ENCODE assay signal across 8 cellular contexts in genomic region chr2:190534310-190535118, GRCh38.
DNase-seq lines count a peak whose midpoint lies in the region; ATAC-seq and TF ChIP-seq lines count a peak whose summit lies in the region.

NEMP2 (minus strand) TSS chr2:190534722; CDS start chr2:190534655, 67 bp downstream.

- peak within 1 kb of the TSS; percentile 91 for H3K4me3 ChIP-seq in OCI-LY3 (ENCODE audit: low read length)
- peak within 1 kb of the TSS; percentile 83 to 96 for H3K4me3 ChIP-seq in mucosa of rectum (ENCODE audit: low read length in 2 of 2)

- peaks cover 34% of the 10 kb centered on the region; the same call in 1 of the 2 replicates for H3K9me3 ChIP-seq in OCI-LY3 (ENCODE audit: insufficient read depth, low read length)
- H3K9me3 ChIP-seq in mucosa of rectum (ENCODE audit: control insufficient read depth in 2 of 2, low read length in 2 of 2): peaks cover 0 to 2% of the 10 kb centered on the region in 2 donors

- H3K27me3 ChIP-seq in OCI-LY3 (ENCODE audit: low read depth, low read length): no peaks in the 10 kb centered on the region
- no peaks in the 10 kb centered on the region for H3K27me3 ChIP-seq in mucosa of rectum (ENCODE audit: control insufficient read depth in 2 of 2, insufficient read depth in 2 of 2, low read length in 2 of 2)

- TF ChIP-seq CTCF in OCI-LY3 (IDR thresholded peaks at IDR 0.05; ENCODE audit: low read depth, low read length): no peak

- H3K9ac ChIP-seq in OCI-LY3 (ENCODE audit: low read length): peak within 1 kb of the TSS; percentile 89
- H3K9ac ChIP-seq in mucosa of rectum (ENCODE audit: low read depth in 1 of 2, low read length in 2 of 2): peak within 1 kb of the TSS; percentile 93 to 95

- peak; percentile 91 for TF ChIP-seq POLR2A in erythroblast (IDR thresholded peaks at IDR 0.05; ENCODE audit: low read length)

- H3K79me2 ChIP-seq in OCI-LY3 (ENCODE audit: low read length): peaks cover 38% of the 10 kb centered on the region

- ATAC-seq in GM19452 (IDR thresholded peaks at IDR 0.05; ENCODE audit: unreplicated experiment) (peak; percentile 70), HG03571 (IDR thresholded peaks at IDR 0.05; ENCODE audit: unreplicated experiment) (peak; percentile 63)

- H3K4me2 ChIP-seq in OCI-LY3 (ENCODE audit: low read length): peak within 1 kb of the TSS; percentile 82

- DNase-seq in COLO668 (lab: John Stamatoyannopoulos, UW; ENCODE audit: unreplicated experiment) (peak; percentile 96), activated T-cell treated with anti-CD3 and anti-CD28 coated beads for 24 hours (ENCODE audit: low read depth) (peak; percentile 77), erythroblast (lab: John Stamatoyannopoulos, UW) (peak; percentile 92)
- DNase-seq in stimulated activated CD8-positive, alpha-beta memory T cell treated with anti-CD3 and anti-CD28 coated beads, Interleukin-7, amount 100 ng/mL, for 24 hours (ENCODE audit: low read depth): peak; percentile 64

- H4K20me1 ChIP-seq in OCI-LY3 (ENCODE audit: insufficient read depth, low read length): no peaks in the 10 kb centered on the region

- peak within 1 kb of the TSS; percentile 79 for H2AFZ ChIP-seq in OCI-LY3 (ENCODE audit: low read depth, low read length)

- peaks cover 30% of the 10 kb centered on the region for H3K36me3 ChIP-seq in OCI-LY3 (replicated peaks; ENCODE audit: low read depth, low read length)
- no peaks in the 10 kb centered on the region for H3K36me3 ChIP-seq in mucosa of rectum (ENCODE audit: control insufficient read depth in 2 of 2, insufficient read depth in 2 of 2, low read length in 2 of 2)

- peak within 1 kb of the TSS; percentile 81 for H3K27ac ChIP-seq in OCI-LY3 (ENCODE audit: low read length)
- H3K27ac ChIP-seq in mucosa of rectum (ENCODE audit: low read depth in 2 of 2, low read length in 2 of 2): peak within 1 kb of the TSS; percentile 92 to 93

- peaks cover 24% of the 10 kb centered on the region for H3K4me1 ChIP-seq in OCI-LY3 (ENCODE audit: low read length)
- H3K4me1 ChIP-seq in mucosa of rectum (ENCODE audit: control insufficient read depth in 2 of 2, insufficient read depth in 2 of 2, low read length in 2 of 2): peaks cover 5 to 9% of the 10 kb centered on the region in 2 donors

Comparison
In these comparisons a context has a peak if more than half of its experiments do, and no peak if none do; other contexts are left out.
1. Peak in every context shown above with its lines: DNase-seq, ATAC-seq, H3K4me3 ChIP-seq and H3K27ac ChIP-seq.